In genomic region chr3:188788621-188789081, GRCh38 we compare ENCODE assay signal across 8 cellular contexts.
DNase-seq lines count a peak whose midpoint lies in the region; TF ChIP-seq lines count a peak whose summit lies in the region.

No MANE protein-coding gene starts in this region.

- peaks cover 23% of the 10 kb centered on the region for H3K4me1 Mint-ChIP-seq in CD14-positive monocyte

- no peaks in the 10 kb centered on the region for H3K9me3 Mint-ChIP-seq in CD14-positive monocyte

- H3K27me3 Mint-ChIP-seq in CD14-positive monocyte (ENCODE audit: low read depth in 3 of 3): no peaks in the 10 kb centered on the region

- intact Hi-C loops in CD14-positive monocyte (cut with micrococcal nuclease): no loop called here

- TF ChIP-seq CTCF in CD14-positive monocyte (IDR thresholded peaks at IDR 0.05) (no peak), GM20000 (IDR thresholded peaks at IDR 0.05; ENCODE audit: extremely low read depth, missing control alignments) (no peak)

- no peak overlapping the region for H3K4me3 Mint-ChIP-seq in CD14-positive monocyte

- DNase-seq in CD14-positive monocyte (ENCODE audit: low spot score): peak; percentile 73
- DNase-seq in RPMI7951 (ENCODE audit: low read depth): peak; percentile 83
- DNase-seq in activated naive CD4-positive, alpha-beta T cell treated with anti-CD3 and anti-CD28 coated beads, Interleukin-2, amount 50 U/mL, for 16 hours: peak; percentile 81
- peak; percentile 96 for DNase-seq in non-pigmented ciliary epithelial cell (ENCODE audit: low read depth)
- DNase-seq in NCI-H345 (lab: John Stamatoyannopoulos, UW): no peak
- DNase-seq in HuH-7 (ENCODE audit: low spot score): no peak
- no peak for DNase-seq in DMS 273 treated with DMSO at 0.1 percent for 48 hours (lab: John Stamatoyannopoulos, UW)
- no peak for DNase-seq in GM20000 (ENCODE audit: low spot score)

- H3K27ac Mint-ChIP-seq in CD14-positive monocyte: no peak overlapping the region

- H3K36me3 Mint-ChIP-seq in CD14-positive monocyte: peaks cover 13 to 14% of the 10 kb centered on the region in 2 donors

Comparison
In these comparisons a context has a peak if more than half of its experiments do, and no peak if none do; other contexts are left out.
1. DNase-seq: peak in CD14-positive monocyte (single experiment), RPMI7951 (single experiment), activated naive CD4-positive, alpha-beta T cell treated with anti-CD3 and anti-CD28 coated beads, Interleukin-2, amount 50 U/mL, for 16 hours (single experiment) and non-pigmented ciliary epithelial cell (single experiment); none in NCI-H345 (single experiment), HuH-7 (single experiment), DMS 273 treated with DMSO at 0.1 percent for 48 hours (single experiment) and GM20000 (single experiment).